Comparison of ENCODE assay signal across 37 cellular contexts in genomic region chr11:126880872-126881271, GRCh38.
"Had no signal": no experiment of that assay in that cellular context is flagged by ENCODE, and none has a peak within 500 bp of the region (broad histone marks: within the 10 kb centered on the region; RNA-seq: fewer than 3 reads in every experiment).

No MANE protein-coding gene starts in this region.

- H3K27ac ChIP-seq: brain microvascular endothelial cell, PC-9, RWPE1, VCaP had no signal

- H2AFZ ChIP-seq: PC-9 had no signal

- H3K36me3 ChIP-seq: brain microvascular endothelial cell had no signal

- DNase-seq: activated B cell treated with CpG ODN at 0.5 μM for 24 hours; activated CD4-positive, alpha-beta memory T cell treated with anti-CD3 and anti-CD28 coated beads, Interleukin-2, amount 10 ng/mL, durations not matched to agents 7 days and 5 days; activated CD4-positive, alpha-beta T cell treated with anti-CD3 and anti-CD28 coated beads for 4 hours; activated CD4-positive, CD25-positive, alpha-beta regulatory T cell treated with anti-CD3 and anti-CD28 coated beads, Interleukin-2, amount 50 U/mL, for 72 hours; activated CD8-positive, alpha-beta memory T cell treated with anti-CD3 and anti-CD28 coated beads for 24 hours; activated CD8-positive, alpha-beta memory T cell treated with anti-CD3 and anti-CD28 coated beads, Interleukin-2, amount 10 ng/mL, durations not matched to agents 7 days and 5 days; activated CD8-positive, alpha-beta memory T cell treated with anti-CD3 and anti-CD28 coated beads, Interleukin-2, amount 50 U/mL, for 48 hours; activated effector memory CD4-positive, alpha-beta T cell treated with anti-CD3 and anti-CD28 coated beads, Interleukin-2, amount 50 U/mL, for 16 hours; activated naive CD4-positive, alpha-beta T cell; activated naive CD4-positive, alpha-beta T cell treated with anti-CD3 and anti-CD28 coated beads, Interleukin-2, amount 50 U/mL, for 16 hours; activated naive CD8-positive, alpha-beta T cell treated with anti-CD3 and anti-CD28 coated beads for 36 hours; activated T-cell treated with anti-CD3 and anti-CD28 coated beads, Interleukin-2, amount 50 U/mL, for 48 hours; amniotic stem cell; aorta; brain microvascular endothelial cell; central memory CD4-positive, alpha-beta T cell; Karpas-422; KBM-7; NCI-H1105; NCI-H146; NCI-H187; NCI-H2029 treated with DMSO at 0.1 percent for 48 hours; NCI-H2171; NCI-H226; NCI-H446 treated with DMSO at 0.1 percent for 48 hours; NCI-H524 treated with DMSO at 0.1 percent for 48 hours; PC-9; SIG-M5; SW 1271; T-helper 1 cell; T-helper 2 cell; T-helper 9 cell had no signal

- H3K4me3 ChIP-seq: PC-9 had no signal

- H3K4me2 ChIP-seq: PC-9 had no signal

- ATAC-seq: activated CD8-positive, alpha-beta memory T cell treated with anti-CD3 and anti-CD28 coated beads, Interleukin-2, amount 10 ng/mL, durations not matched to agents 7 days and 5 days; Right ventricle myocardium inferior had no signal

- FAIRE-seq: colon, RCC 7860 had no signal

- H3K27me3 ChIP-seq: brain microvascular endothelial cell had no signal
